ENCODE assay signal across 26 cellular contexts in the genomic region with DNA sequence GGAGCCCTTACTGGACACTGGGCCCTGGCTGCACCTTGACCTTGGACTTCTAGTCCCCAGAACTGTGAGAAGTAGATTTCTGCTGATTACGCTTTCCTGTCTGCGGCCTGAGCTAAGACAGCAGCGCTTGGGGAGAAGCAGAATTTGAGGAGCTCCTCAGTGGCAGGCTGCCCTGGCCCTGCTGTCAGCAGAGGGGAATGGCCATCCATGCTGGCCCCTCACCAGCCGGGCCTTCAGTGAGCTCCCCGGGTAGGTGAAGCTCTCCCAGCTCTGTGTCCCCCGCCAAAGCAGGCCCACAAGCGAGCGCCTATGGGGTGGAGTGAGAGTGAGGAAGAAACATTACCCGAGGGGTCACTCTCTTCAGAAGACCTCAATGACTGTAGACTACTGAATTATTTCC. TPM values are rescaled to one million over a fixed set of nuclear protein-coding genes. Genes with fewer than 3 reads are reported as not detected.
DNase-seq lines count a peak whose midpoint lies in the region; ATAC-seq and TF ChIP-seq lines count a peak whose summit lies in the region.
"Had no signal": no experiment of that assay in that cellular context is flagged by ENCODE, and none has a peak within 500 bp of the region (broad histone marks: within the 10 kb centered on the region; RNA-seq: fewer than 3 reads in every experiment).

No MANE protein-coding gene starts in this region.

- H3K79me2 ChIP-seq in osteoblast (ENCODE audit: insufficient read depth, low read length) = no peaks in the 10 kb centered on the region

- peak overlapping the region; percentile 32 for H3K27ac Mint-ChIP-seq in T-helper 17 cell
- no peak overlapping the region for H3K27ac Mint-ChIP-seq in chondrocyte (ENCODE audit: unreplicated experiment)
- H3K27ac Mint-ChIP-seq: CD4-positive, alpha-beta memory T cell; CD4-positive, CD25-positive, alpha-beta regulatory T cell; CD8-positive, alpha-beta memory T cell had no signal

- TF ChIP-seq CTCF in chondrocyte (IDR thresholded peaks at IDR 0.05) = no peak
- TF ChIP-seq CTCF in osteoblast (IDR thresholded peaks at IDR 0.05; ENCODE audit: extremely low read depth, low read depth, low read length) = no peak
- no peak for TF ChIP-seq CTCF in spleen (IDR thresholded peaks at IDR 0.05 in 8 of 11, conservative IDR thresholded peaks at IDR 0.05 in 3 of 11)

- DNase-seq in T-helper 17 cell (no peak), chondrocyte (ENCODE audit: low spot score) (peak; percentile 72), osteoblast (ENCODE audit: insufficient read length, low spot score, missing footprints) (peak; percentile 34), spleen (peak; percentile 41), SW480 (ENCODE audit: low spot score) (no peak), NCI-H524 (lab: John Stamatoyannopoulos, UW) (no peak), NCI-H2227 treated with DMSO at 0.1 percent for 48 hours (lab: John Stamatoyannopoulos, UW) (no peak)
- DNase-seq: 8988T; ACHN; BE2C; C1 segment of cervical spinal cord; CD4-positive, alpha-beta memory T cell; CD4-positive, CD25-positive, alpha-beta regulatory T cell; CD8-positive, alpha-beta memory T cell; COR-L47; DMS 273 treated with DMSO at 0.1 percent for 48 hours; DMS153; DMS53; DMS79; DND-41; EL; GDM1 had no signal

- no peaks in the 10 kb centered on the region for H3K36me3 Mint-ChIP-seq in T-helper 17 cell (ENCODE audit: low read depth)
- no peaks in the 10 kb centered on the region for H3K36me3 Mint-ChIP-seq in chondrocyte (ENCODE audit: low read depth)
- H3K36me3 Mint-ChIP-seq: CD4-positive, alpha-beta memory T cell; CD4-positive, CD25-positive, alpha-beta regulatory T cell; CD8-positive, alpha-beta memory T cell had no signal

- H3K9me3 ChIP-seq in T-helper 17 cell (ENCODE audit: control insufficient read depth, low read length, poor library complexity, severe bottlenecking) (no peaks in the 10 kb centered on the region), osteoblast (ENCODE audit: low read depth, low read length) (no peaks in the 10 kb centered on the region), spleen (no peaks in the 10 kb centered on the region)
- H3K9me3 ChIP-seq: BE2C, BLaER1 had no signal

- 85 to 100% (median 91%) methylated on average over 9 of the region's 9 CpGs for WGBS in spleen, 5 donors

- H3K27ac ChIP-seq in osteoblast (ENCODE audit: low read depth, low read length) = no peak overlapping the region
- H3K27ac ChIP-seq in spleen = no peak overlapping the region
- H3K27ac ChIP-seq: BLaER1 had no signal

- H3K4me3 ChIP-seq in osteoblast (ENCODE audit: insufficient read depth, low read length) (no peak overlapping the region), spleen (no peak overlapping the region)
- H3K4me3 ChIP-seq: BLaER1, GM12878 had no signal

- H4K20me1 ChIP-seq in osteoblast (ENCODE audit: insufficient read depth, low read length) = no peaks in the 10 kb centered on the region
- H4K20me1 ChIP-seq: BLaER1 had no signal

- H2AFZ ChIP-seq in osteoblast (ENCODE audit: low read length) = no peak overlapping the region

- no peak overlapping the region for H3K4me2 ChIP-seq in osteoblast (ENCODE audit: insufficient read depth, low read length)
- H3K4me2 ChIP-seq: BLaER1 had no signal

- no peak for ATAC-seq in T-helper 17 cell
- no peak for ATAC-seq in HG03175 (IDR thresholded peaks at IDR 0.05; ENCODE audit: unreplicated experiment)
- ATAC-seq: GM12878 had no signal

- H3K4me1 ChIP-seq in osteoblast (ENCODE audit: insufficient read depth, low read length) = peaks cover 21% of the 10 kb centered on the region
- H3K4me1 ChIP-seq in spleen = no peaks in the 10 kb centered on the region
- H3K4me1 ChIP-seq: BLaER1 had no signal

- intact Hi-C loops in spleen (cut with DNase I; ENCODE audit: low total_unique reads) = no loop called here

- TF ChIP-seq POLR2A in spleen (IDR thresholded peaks at IDR 0.05) = no peak

- no peaks in the 10 kb centered on the region for H3K4me1 Mint-ChIP-seq in T-helper 17 cell
- peaks cover 12% of the 10 kb centered on the region for H3K4me1 Mint-ChIP-seq in chondrocyte (ENCODE audit: low read depth)
- H3K4me1 Mint-ChIP-seq: CD14-positive monocyte; CD4-positive, alpha-beta memory T cell; CD4-positive, CD25-positive, alpha-beta regulatory T cell; CD8-positive, alpha-beta memory T cell had no signal

- H3K27me3 Mint-ChIP-seq in T-helper 17 cell (no peaks in the 10 kb centered on the region), chondrocyte (ENCODE audit: low read depth) (no peaks in the 10 kb centered on the region)
- H3K27me3 Mint-ChIP-seq: CD4-positive, alpha-beta memory T cell; CD4-positive, CD25-positive, alpha-beta regulatory T cell; CD8-positive, alpha-beta memory T cell had no signal

- no peaks in the 10 kb centered on the region for H3K36me3 ChIP-seq in osteoblast (ENCODE audit: insufficient read depth, low read length)
- H3K36me3 ChIP-seq in spleen = peaks cover 0 to 34% (median 0%) of the 10 kb centered on the region in 6 donors
- H3K36me3 ChIP-seq: BE2C had no signal

- H3K27me3 ChIP-seq in osteoblast (ENCODE audit: insufficient read depth, low read length) (no peaks in the 10 kb centered on the region), spleen (replicated peaks in 1 of 7) (no peaks in the 10 kb centered on the region)
- H3K27me3 ChIP-seq: BE2C, BLaER1 had no signal

- no peak overlapping the region for H3K4me3 Mint-ChIP-seq in T-helper 17 cell
- H3K4me3 Mint-ChIP-seq in chondrocyte (ENCODE audit: unreplicated experiment) = no peak overlapping the region
- H3K4me3 Mint-ChIP-seq: CD14-positive monocyte; CD4-positive, alpha-beta memory T cell; CD4-positive, CD25-positive, alpha-beta regulatory T cell; CD8-positive, alpha-beta memory T cell had no signal

- H3K9me3 Mint-ChIP-seq in chondrocyte (ENCODE audit: low read depth) = no peaks in the 10 kb centered on the region
- H3K9me3 Mint-ChIP-seq: CD8-positive, alpha-beta memory T cell had no signal

RNA-seq across cellular contexts. Expression of a gene that starts 51.6 kb away (rescaled TPM):
- 1 to 10 TPM in 1 of 2 donors, under 1 TPM in 1; 0.32 to 1.7 TPM for total RNA-seq in T-helper 17 cell
- total RNA-seq in chondrocyte = 25.7 to 48.3 TPM (median 26.0 TPM) in 3 replicates
- 4.3 and 7.4 TPM in 2 replicates for total RNA-seq in osteoblast
- total RNA-seq in spleen = 10 to 100 TPM in 5 of 7 donors, 1 to 10 TPM in 2; 6.3 to 39.2 (median 14.3) TPM
- polyA plus RNA-seq in spleen = 10 to 100 TPM in 2 of 3 donors, 1 to 10 TPM in 1; 2.3 to 15.6 (median 12.4) TPM
- polyA plus RNA-seq: CD14-positive monocyte had no signal

Comparison
In these comparisons a context has a peak if more than half of its experiments do, and no peak if none do; other contexts are left out.
1. DNase-seq: peak in chondrocyte (single experiment), osteoblast (single experiment) and spleen (single experiment); none in T-helper 17 cell (0 of 3), SW480 (single experiment), NCI-H524 (0 of 2) and NCI-H2227 treated with DMSO at 0.1 percent for 48 hours (single experiment).